ENCODE assay signal across 14 cellular contexts in genomic region chr2:211144078-211144477, GRCh38.
A peak's percentile ranks its signal among the peaks of the same experiment; 100 is the strongest.
DNase-seq lines count a peak whose midpoint lies in the region; ATAC-seq and TF ChIP-seq lines count a peak whose summit lies in the region.
"Had no signal": no experiment of that assay in that cellular context is flagged by ENCODE, and none has a peak within 500 bp of the region (broad histone marks: within the 10 kb centered on the region; RNA-seq: fewer than 3 reads in every experiment).

No MANE protein-coding gene starts in this region.

- ATAC-seq in GM18858 (IDR thresholded peaks at IDR 0.05; ENCODE audit: unreplicated experiment), result no peak
- ATAC-seq: T-cell had no signal

- TF ChIP-seq CTCF in AG10803 (conservative IDR thresholded peaks at IDR 0.05; ENCODE audit: low read length), result no peak

- DNase-seq in AG10803 (ENCODE audit: low read depth) (peak; percentile 11), M059J (ENCODE audit: low read depth) (peak; percentile 29), brain pericyte (ENCODE audit: low read depth, low spot score) (peak; percentile 47), foreskin melanocyte (peak; percentile 5), activated T-cell treated with anti-CD3 and anti-CD28 coated beads for 4 hours (no peak), anterior cingulate cortex (lab: John Stamatoyannopoulos, UW) (no peak), activated gamma-delta T cell treated with Interleukin-2 at 50 U/mL for 16 hours (no peak)
- DNase-seq: activated CD4-positive, CD25-positive, alpha-beta regulatory T cell treated with anti-CD3 and anti-CD28 coated beads, Interleukin-2, amount 50 U/mL, for 72 hours; NCI-H1436; NCI-H446; nucleus accumbens; stimulated activated CD4-positive, alpha-beta T cell treated with anti-CD3 and anti-CD28 coated beads, Interleukin-12 subunit alpha, Interleukin-12 subunit beta, amount 100 ng/mL, for 4 hours; T-cell had no signal

- no peak overlapping the region for H3K4me3 ChIP-seq in AG10803 (ENCODE audit: low read length)

Comparison
In these comparisons a context has a peak if more than half of its experiments do, and no peak if none do; other contexts are left out.
1. DNase-seq: peak in AG10803 (single experiment), M059J (single experiment), brain pericyte (single experiment) and foreskin melanocyte (single experiment); none in activated T-cell treated with anti-CD3 and anti-CD28 coated beads for 4 hours (single experiment), anterior cingulate cortex (0 of 58) and activated gamma-delta T cell treated with Interleukin-2 at 50 U/mL for 16 hours (single experiment).